ENCODE assay signal across 27 cellular contexts in genomic region chr13:82614086-82614485, GRCh38.
"Had no signal": no experiment of that assay in that cellular context is flagged by ENCODE, and none has a peak within 500 bp of the region (broad histone marks: within the 10 kb centered on the region; RNA-seq: fewer than 3 reads in every experiment).

No MANE protein-coding gene starts in this region.

- H3K27ac ChIP-seq: dorsolateral prefrontal cortex, epithelial cell of prostate, gastroesophageal sphincter, heart left ventricle, hepatocyte, left lung, neural progenitor cell, parathyroid adenoma, right lobe of liver, thoracic aorta, tibial nerve, upper lobe of left lung, uterus had no signal

- H3K9me3 ChIP-seq: gastroesophageal sphincter, heart left ventricle, right lobe of liver, thoracic aorta, tibial nerve, upper lobe of left lung, uterus had no signal

- H3K36me3 ChIP-seq: gastroesophageal sphincter, heart left ventricle, left lung, neural progenitor cell, right lobe of liver, thoracic aorta, tibial nerve, upper lobe of left lung, uterus had no signal

- DNase-seq: dorsolateral prefrontal cortex; effector CD4-positive, alpha-beta T cell; foreskin fibroblast; heart left ventricle; kidney; left lung; mesendoderm; midbrain; naive thymus-derived CD4-positive, alpha-beta T cell; right lobe of liver; small intestine; stimulated activated CD4-positive, alpha-beta T cell treated with anti-CD3 and anti-CD28 coated beads, Interleukin-15, amount 100 ng/mL, for 24 hours; stimulated activated CD4-positive, alpha-beta T cell treated with anti-CD3 and anti-CD28 coated beads, Interleukin-2, amount 100 ng/mL, for 48 hours; stimulated activated naive B cell treated with anti-CD40 and anti-IgM and Interleukin-4, amounts not matched to agents 10 μg/mL and 1 μg/mL and 100 μg/mL, for 72 hours; upper lobe of left lung; uterus had no signal

- H3K4me1 ChIP-seq: gastroesophageal sphincter, heart left ventricle, left lung, neural progenitor cell, parathyroid adenoma, right lobe of liver, tibial nerve, upper lobe of left lung, uterus had no signal

- H3K27ac Mint-ChIP-seq: naive thymus-derived CD4-positive, alpha-beta T cell; nephron; neural progenitor cell; progenitor cell of endocrine pancreas; stimulated activated naive B cell treated with anti-CD40 and anti-IgM and Interleukin-4, amounts not matched to agents 10 μg/mL and 1 μg/mL and 100 μg/mL, for 72 hours; stimulated activated naive CD8-positive, alpha-beta T cell treated with anti-CD3 and anti-CD28 coated beads, Interleukin-15, Interleukin-2, amounts not matched to agents 100 ng/mL and 50 ng/mL, for 24 hours had no signal

- H3K36me3 Mint-ChIP-seq: naive thymus-derived CD4-positive, alpha-beta T cell; neural progenitor cell; stimulated activated naive B cell treated with anti-CD40 and anti-IgM and Interleukin-4, amounts not matched to agents 10 μg/mL and 1 μg/mL and 100 μg/mL, for 72 hours had no signal

- H3K4me1 Mint-ChIP-seq: naive thymus-derived CD4-positive, alpha-beta T cell; nephron; neural progenitor cell; stimulated activated naive B cell treated with anti-CD40 and anti-IgM and Interleukin-4, amounts not matched to agents 10 μg/mL and 1 μg/mL and 100 μg/mL, for 72 hours had no signal

- H3K4me2 ChIP-seq: hepatocyte, neural progenitor cell had no signal

- H3K9me3 Mint-ChIP-seq: nephron; neural progenitor cell; stimulated activated naive B cell treated with anti-CD40 and anti-IgM and Interleukin-4, amounts not matched to agents 10 μg/mL and 1 μg/mL and 100 μg/mL, for 72 hours had no signal

- ATAC-seq: esophagus mucosa; gastroesophageal sphincter; heart left ventricle; left lung; naive thymus-derived CD4-positive, alpha-beta T cell; right lobe of liver; stimulated activated naive B cell treated with anti-CD40 and anti-IgM and Interleukin-4, amounts not matched to agents 10 μg/mL and 1 μg/mL and 100 μg/mL, for 72 hours had no signal

- H3K9ac ChIP-seq: neural progenitor cell, parathyroid adenoma had no signal

- H3K27me3 ChIP-seq: dorsolateral prefrontal cortex, gastroesophageal sphincter, heart left ventricle, hepatocyte, left lung, neural progenitor cell, right lobe of liver, tibial nerve, upper lobe of left lung, uterus had no signal

- H2AFZ ChIP-seq: hepatocyte, neural progenitor cell, parathyroid adenoma had no signal

- H3K4me3 Mint-ChIP-seq: naive thymus-derived CD4-positive, alpha-beta T cell; nephron; neural progenitor cell; stimulated activated naive B cell treated with anti-CD40 and anti-IgM and Interleukin-4, amounts not matched to agents 10 μg/mL and 1 μg/mL and 100 μg/mL, for 72 hours; stimulated activated naive CD8-positive, alpha-beta T cell treated with anti-CD3 and anti-CD28 coated beads, Interleukin-15, Interleukin-2, amounts not matched to agents 100 ng/mL and 50 ng/mL, for 24 hours had no signal

- H3K4me3 ChIP-seq: dorsolateral prefrontal cortex, gastroesophageal sphincter, heart left ventricle, hepatocyte, left lung, neural progenitor cell, right lobe of liver, thoracic aorta, tibial nerve, upper lobe of left lung, uterus had no signal

- H3K27me3 Mint-ChIP-seq: naive thymus-derived CD4-positive, alpha-beta T cell; progenitor cell of endocrine pancreas; stimulated activated naive B cell treated with anti-CD40 and anti-IgM and Interleukin-4, amounts not matched to agents 10 μg/mL and 1 μg/mL and 100 μg/mL, for 72 hours; stimulated activated naive CD8-positive, alpha-beta T cell treated with anti-CD3 and anti-CD28 coated beads, Interleukin-15, Interleukin-2, amounts not matched to agents 100 ng/mL and 50 ng/mL, for 24 hours had no signal

- H3K79me2 ChIP-seq: hepatocyte, parathyroid adenoma had no signal
